ENCODE assay signal across 7 cellular contexts in the genomic region with DNA sequence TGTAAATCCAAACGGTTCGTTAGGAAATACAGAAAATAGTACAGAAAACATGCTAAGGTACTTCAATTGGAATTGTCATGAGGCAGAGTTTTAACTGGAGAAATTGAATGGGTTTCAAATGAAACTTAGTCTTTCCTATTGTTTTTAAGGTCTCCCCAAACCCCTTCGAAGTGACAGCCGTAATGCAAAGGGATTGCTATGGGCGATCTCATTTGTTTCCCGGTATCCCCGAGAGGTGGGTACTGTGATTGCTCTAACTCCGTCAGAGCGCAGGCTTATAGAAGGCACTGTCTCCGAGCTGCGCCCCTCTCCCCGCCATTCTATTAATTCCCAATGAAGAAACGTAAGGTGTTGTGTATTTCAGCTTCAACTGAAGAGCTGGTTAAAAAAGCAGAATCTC. TPM values are rescaled to one million over a fixed set of nuclear protein-coding genes. Genes with fewer than 3 reads are reported as not detected.
DNase-seq lines count a peak whose midpoint lies in the region; FAIRE-seq and TF ChIP-seq lines count a peak whose summit lies in the region.

No MANE protein-coding gene starts in this region.

- DNase-seq in NCI-H2227 (lab: John Stamatoyannopoulos, UW; ENCODE audit: unreplicated experiment) (peak; percentile 42), H1 (ENCODE audit: low read depth in 1 of 2, low spot score in 2 of 2) (no peak), LoVo (ENCODE audit: low spot score) (no peak), C1 segment of cervical spinal cord (lab: John Stamatoyannopoulos, UW) (no peak), NCI-H146 treated with DMSO at 0.1 percent for 48 hours (lab: John Stamatoyannopoulos, UW; ENCODE audit: unreplicated experiment) (no peak)

- no peak overlapping the region for H2BK5ac ChIP-seq in H1 (ENCODE audit: low read depth, low read length)

- H2BK12ac ChIP-seq in H1 (ENCODE audit: low read depth, low read length): no peak overlapping the region

- peaks cover 4 to 48% (median 26%) of the 10 kb centered on the region in 4 experiments for H3K27me3 ChIP-seq in H1 (replicated peaks in 1 of 4; ENCODE audit: control insufficient read depth in 3 of 4, extremely low read depth in 1 of 4, insufficient read depth in 3 of 4, low read length in 3 of 4)
- H3K27me3 ChIP-seq in neuron (ENCODE audit: insufficient read depth, low read length): no peaks in the 10 kb centered on the region

- no peak overlapping the region for H4K5ac ChIP-seq in H1 (ENCODE audit: insufficient read length, low read depth, low read length)

- H2AK5ac ChIP-seq in H1 (ENCODE audit: low read depth, low read length): no peak overlapping the region

- no peak for TF ChIP-seq CTCF in H1 (IDR thresholded peaks at IDR 0.05; ENCODE audit: control extremely low read depth in 1 of 3, insufficient read depth in 1 of 3, low read depth in 1 of 3, low read length in 3 of 3)

- no peak overlapping the region for H2BK120ac ChIP-seq in H1 (replicated peaks; ENCODE audit: low read depth, low read length)

- H3K27ac ChIP-seq in H1 (ENCODE audit: low read depth, low read length): no peak overlapping the region

- H3K36me3 ChIP-seq in ES-I3 (ENCODE audit: insufficient read depth, low read length) (no peaks in the 10 kb centered on the region), H1 (ENCODE audit: control insufficient read depth in 2 of 4, insufficient read depth in 4 of 4, low read length in 3 of 4) (no peaks in the 10 kb centered on the region), neuron (ENCODE audit: insufficient read depth, low read length) (no peaks in the 10 kb centered on the region)

- H3K79me2 ChIP-seq in H1 (ENCODE audit: control insufficient read depth in 1 of 2, insufficient read depth in 2 of 2, low read length in 2 of 2): no peaks in the 10 kb centered on the region

- CTCF ChIA-PET in H1 (lab: Charles Lee; ENCODE audit: partially characterized antibody): interaction anchor here (0.8 to 2.1 kb wide), 5 partner anchors 10 to 36 kb away, joined by 3 to 8 read pairs (median 6); a partner anchor contains a TSS

- no peaks in the 10 kb centered on the region for H4K20me1 ChIP-seq in H1 (replicated peaks in 1 of 2; ENCODE audit: control insufficient read depth in 1 of 2, insufficient read depth in 2 of 2, low read length in 2 of 2)

- no peak overlapping the region for H3K4ac ChIP-seq in H1 (replicated peaks; ENCODE audit: insufficient read length, low read depth, low read length)

- H3K4me1 ChIP-seq in ES-I3 (ENCODE audit: insufficient read depth, low read length) (no peaks in the 10 kb centered on the region), H1 (replicated peaks in 1 of 4; ENCODE audit: control insufficient read depth in 3 of 4, insufficient read depth in 4 of 4, low read length in 3 of 4) (peaks cover 5 to 26% (median 6%) of the 10 kb centered on the region in 4 experiments; a peak in 6 of 7 replicates), neuron (ENCODE audit: insufficient read depth, low read length) (peaks cover 35% of the 10 kb centered on the region)

- no peak overlapping the region for H3K14ac ChIP-seq in H1 (ENCODE audit: insufficient read length)

- H3K4me2 ChIP-seq in H1 (ENCODE audit: insufficient read depth in 1 of 2, low read depth in 2 of 2, low read length in 2 of 2): peak overlapping the region; percentile 62 to 99

- H3K9ac ChIP-seq in ES-I3 (ENCODE audit: low read depth, low read length): peak overlapping the region; percentile 67; the same call in 1 of the 2 replicates
- peak overlapping the region in 1 of 4 experiments; percentile 9; a peak in 2 of 7 replicates for H3K9ac ChIP-seq in H1 (replicated peaks in 1 of 4; ENCODE audit: extremely low read depth in 1 of 4, low read depth in 3 of 4, low read length in 3 of 4)

- H3K23ac ChIP-seq in H1 (ENCODE audit: insufficient read length): no peak overlapping the region

- H3K79me1 ChIP-seq in H1 (ENCODE audit: low read depth, low read length): no peaks in the 10 kb centered on the region

- H3K23me2 ChIP-seq in H1 (ENCODE audit: low read depth, low read length): peaks cover 11% of the 10 kb centered on the region; the same call in 1 of the 2 replicates

- no peak for TF ChIP-seq EP300 in H1 (IDR thresholded peaks at IDR 0.05; ENCODE audit: borderline replicate concordance in 1 of 2, low read depth in 2 of 2, low read length in 2 of 2)

- no peak overlapping the region for H4K91ac ChIP-seq in H1 (replicated peaks; ENCODE audit: insufficient read length, low read length)

- POLR2A ChIA-PET in H1 (lab: Charles Lee; ENCODE audit: partially characterized antibody): interaction anchor here (1.1 to 14.5 kb wide), 12 partner anchors 8 to 59 kb away, joined by 3 to 232 read pairs (median 8); a partner anchor contains a TSS

- H3K4me3 ChIP-seq in H1 (ENCODE audit: extremely low read depth in 1 of 4, insufficient read depth in 2 of 4, low read depth in 3 of 4, low read length in 4 of 4): peak overlapping the region; percentile 57 to 77 (median 69)
- H3K4me3 ChIP-seq in neuron (ENCODE audit: low read length): peak overlapping the region; percentile 81

- no peak overlapping the region for H2BK20ac ChIP-seq in H1 (ENCODE audit: low read length)

- no peak for TF ChIP-seq POLR2A in H1 (IDR thresholded peaks at IDR 0.05; ENCODE audit: control extremely low read depth in 1 of 2, low read depth in 2 of 2, low read length in 2 of 2)

- no peak for FAIRE-seq in H1 (lab: Jason Lieb, UNC)

- H3K18ac ChIP-seq in H1 (ENCODE audit: extremely low read depth, low read length): 0 out of 2 replicates have a peak overlapping the region, but pooled peaks have one; percentile 40

- H3K9me3 ChIP-seq in ES-I3 (ENCODE audit: control insufficient read depth, insufficient read depth, low read length): no peaks in the 10 kb centered on the region
- no peaks in the 10 kb centered on the region for H3K9me3 ChIP-seq in H1 (ENCODE audit: insufficient read depth in 2 of 2, low read depth in 1 of 2, low read length in 1 of 2)
- H3K9me3 ChIP-seq in neuron (ENCODE audit: low read length): no peaks in the 10 kb centered on the region

- no peak for TF ChIP-seq RAD21 in H1 (IDR thresholded peaks at IDR 0.05 in 1 of 2, conservative IDR thresholded peaks at IDR 0.05 in 1 of 2; ENCODE audit: low read depth in 2 of 2, low read length in 2 of 2)

- H2AFZ ChIP-seq in H1 (ENCODE audit: low read length): peak overlapping the region; percentile 75; the same call in 1 of the 2 replicates
- peak overlapping the region; percentile 83 for H2AFZ ChIP-seq in neuron (ENCODE audit: low read depth, low read length)

- no peak overlapping the region for H4K8ac ChIP-seq in H1 (ENCODE audit: extremely low read depth, insufficient read depth, low read length)

- H3K56ac ChIP-seq in H1 (replicated peaks; ENCODE audit: insufficient read length, low read depth, low read length): no peak overlapping the region

- WGBS in H1 (ENCODE audit: extremely low coverage in 1 of 2, insufficient coverage in 1 of 2, insufficient read length in 1 of 2, insufficient replicate concordance in 2 of 2, low coverage in 1 of 2, low lambda C conversion rate in 2 of 2, missing lambda C conversion rate in 1 of 2), 2 experiments: 33% methylated on average over 13 of the region's 13 CpGs; no CpG with 5 or more reads in 1 of the 2 experiments

- H2BK15ac ChIP-seq in H1 (ENCODE audit: low read length): no peak overlapping the region

TF ChIP-seq in H1, 55 proteins besides CTCF, POLR2A, EP300 and RAD21 (continues in another document):
- TF ChIP-seq GTF2F1 (IDR thresholded peaks at IDR 0.05; ENCODE audit: borderline replicate concordance, low read depth, low read length): no peak
- no peak for TF ChIP-seq PHF8 (conservative IDR thresholded peaks at IDR 0.05; ENCODE audit: low read depth, low read length)
- TF ChIP-seq TAF7 (optimal IDR thresholded peaks at IDR 0.05; ENCODE audit: borderline replicate concordance, low read depth, low read length): no peak

RNA-seq across cellular contexts. Expression of a gene that starts 22.0 kb away (rescaled TPM):
- 111 and 113 TPM in 2 replicates for total RNA-seq in H1 (2021; fragmentation: NEBNext Ultra II Directional; extraction: Animal tissue kit (Norgen Biotek cat#: 25700))
- 47.0 and 75.6 TPM in 2 replicates for polyA plus RNA-seq in H1 (2011; rRNA removed)
- 50.1 TPM for polyA plus RNA-seq in H1 (2011; cell fraction: cytosol; rRNA removed)
- polyA plus RNA-seq in H1 (2011; cell fraction: nucleus; rRNA removed): 42.7 TPM
- 50.8 to 75.3 TPM (median 67.3 TPM) in 4 replicates for polyA plus RNA-seq in H1 (2012, experiment 1 of 2)
- polyA plus RNA-seq in H1 (2012, experiment 2 of 2): 58.5 TPM
- 30.0 TPM for polyA plus RNA-seq in H1 (2013, experiment 1 of 2)
- polyA plus RNA-seq in H1 (2013, experiment 2 of 2): 30.1 TPM
- 25.9 and 34.8 TPM in 2 replicates for polyA minus RNA-seq in H1 (2011; rRNA and poly(A)+ RNA removed)
- polyA minus RNA-seq in H1 (2011; cell fraction: cytosol; rRNA and poly(A)+ RNA removed): 39.0 TPM
- 15.2 TPM for polyA minus RNA-seq in H1 (2011; cell fraction: nucleus; rRNA and poly(A)+ RNA removed)

RNA-seq across cellular contexts. Expression of a gene that starts 48.5 kb away (rescaled TPM):
- 2.2 and 2.3 TPM in 2 replicates for total RNA-seq in H1 (2021; fragmentation: NEBNext Ultra II Directional; extraction: Animal tissue kit (Norgen Biotek cat#: 25700))
- polyA plus RNA-seq in H1 (2011; rRNA removed): 1.0 and 1.1 TPM in 2 replicates
- 1.0 TPM for polyA plus RNA-seq in H1 (2011; cell fraction: cytosol; rRNA removed)
- polyA plus RNA-seq in H1 (2011; cell fraction: nucleus; rRNA removed): 5.9 TPM
- polyA plus RNA-seq in H1 (2012, experiment 1 of 2): 1.3 to 2.3 TPM (median 1.9 TPM) in 4 replicates
- polyA plus RNA-seq in H1 (2012, experiment 2 of 2): 0.63 TPM
- polyA plus RNA-seq in H1 (2013, experiment 1 of 2): 0.97 TPM
- 0.75 TPM for polyA plus RNA-seq in H1 (2013, experiment 2 of 2)
- 1.00 and 1.5 TPM in 2 replicates for polyA minus RNA-seq in H1 (2011; rRNA and poly(A)+ RNA removed)
- polyA minus RNA-seq in H1 (2011; cell fraction: cytosol; rRNA and poly(A)+ RNA removed): not detected
- polyA minus RNA-seq in H1 (2011; cell fraction: nucleus; rRNA and poly(A)+ RNA removed): 3.3 TPM

RNA-seq across cellular contexts. Expression of a gene that starts 58.5 kb away (rescaled TPM):
- 31.3 and 32.1 TPM in 2 replicates for total RNA-seq in H1 (2021; fragmentation: NEBNext Ultra II Directional; extraction: Animal tissue kit (Norgen Biotek cat#: 25700))
- 11.1 and 19.6 TPM in 2 replicates for polyA plus RNA-seq in H1 (2011; rRNA removed)
- polyA plus RNA-seq in H1 (2011; cell fraction: cytosol; rRNA removed): 15.2 TPM
- polyA plus RNA-seq in H1 (2011; cell fraction: nucleus; rRNA removed): 41.2 TPM
- 20.6 to 26.0 TPM (median 22.5 TPM) in 4 replicates for polyA plus RNA-seq in H1 (2012, experiment 1 of 2)
- polyA plus RNA-seq in H1 (2012, experiment 2 of 2): 18.9 TPM
- 15.4 TPM for polyA plus RNA-seq in H1 (2013, experiment 1 of 2)
- 15.5 TPM for polyA plus RNA-seq in H1 (2013, experiment 2 of 2)
- 18.6 and 18.8 TPM in 2 replicates for polyA minus RNA-seq in H1 (2011; rRNA and poly(A)+ RNA removed)
- polyA minus RNA-seq in H1 (2011; cell fraction: cytosol; rRNA and poly(A)+ RNA removed): 17.7 TPM
- 32.8 TPM for polyA minus RNA-seq in H1 (2011; cell fraction: nucleus; rRNA and poly(A)+ RNA removed)
